ENCODE assay signal across 8 cellular contexts in genomic region chr15:101642361-101642760, GRCh38. TPM values are rescaled to one million over a fixed set of nuclear protein-coding genes. Genes with fewer than 3 reads are reported as not detected.
DNase-seq lines count a peak whose midpoint lies in the region; ATAC-seq, FAIRE-seq and TF ChIP-seq lines count a peak whose summit lies in the region.

No MANE protein-coding gene starts in this region.

- BruUV-seq in K562 (replicated peaks; lab: Mats Ljungman, UMichigan): no TSS peak

- peak in 1 of 2 experiments; percentile 16; a peak in 1 of 4 replicates for TF ChIP-seq RAD21 in K562 (CRISPR knock-in tag; conservative IDR thresholded peaks at IDR 0.05 in 1 of 2, IDR thresholded peaks at IDR 0.05 in 1 of 2)

- H3K9ac ChIP-seq in K562 (ENCODE audit: insufficient read depth in 1 of 2, low read depth in 2 of 2, low read length in 2 of 2): no peak overlapping the region; a peak in 1 of 4 replicates

- H3K9me3 Mint-ChIP-seq in stimulated activated naive CD8-positive, alpha-beta T cell treated with anti-CD3 and anti-CD28 coated beads, Interleukin-15, Interleukin-2, amounts not matched to agents 100 ng/mL and 50 ng/mL, for 24 hours: no peaks in the 10 kb centered on the region

- H3K4me3 ChIP-seq in K562: no peak overlapping the region

- no peak for TF ChIP-seq EP300 in K562 (IDR thresholded peaks at IDR 0.05; ENCODE audit: low read length)

- H3K4me3 Mint-ChIP-seq in stimulated activated naive CD8-positive, alpha-beta T cell treated with anti-CD3 and anti-CD28 coated beads, Interleukin-15, Interleukin-2, amounts not matched to agents 100 ng/mL and 50 ng/mL, for 24 hours: no peak overlapping the region

- H2AFZ ChIP-seq in K562 (ENCODE audit: low read depth, low read length): no peak overlapping the region

- TF ChIP-seq POLR2A in K562 (conservative IDR thresholded peaks at IDR 0.05): no peak

- FAIRE-seq in K562 (lab: Jason Lieb, UNC): no peak

- no peak for ATAC-seq in stimulated activated naive CD8-positive, alpha-beta T cell treated with anti-CD3 and anti-CD28 coated beads, Interleukin-15, Interleukin-2, amounts not matched to agents 100 U/mL and 50 U/mL, for 24 hours
- ATAC-seq in K562: peak; percentile 54; the same call in 2 of the 3 replicates

- in situ Hi-C loops in K562 (cut with MboI): no loop called here

- no peak overlapping the region for H3K4me2 ChIP-seq in K562 (ENCODE audit: insufficient read depth, low read length)

- H3K36me3 Mint-ChIP-seq in stimulated activated naive CD8-positive, alpha-beta T cell treated with anti-CD3 and anti-CD28 coated beads, Interleukin-15, Interleukin-2, amounts not matched to agents 100 ng/mL and 50 ng/mL, for 24 hours (ENCODE audit: low read depth): peaks cover 69% of the 10 kb centered on the region

- intact Hi-C loops in K562 (cut with micrococcal nuclease): loop anchor here (10.0 kb wide), 1 partner anchor 208 kb away; no protein-coding TSS in a partner anchor

- peaks cover 28% of the 10 kb centered on the region for H3K4me1 Mint-ChIP-seq in stimulated activated naive CD8-positive, alpha-beta T cell treated with anti-CD3 and anti-CD28 coated beads, Interleukin-15, Interleukin-2, amounts not matched to agents 100 ng/mL and 50 ng/mL, for 24 hours (ENCODE audit: low read depth)

- no peak for DNase-seq in stimulated activated naive CD8-positive, alpha-beta T cell treated with anti-CD3 and anti-CD28 coated beads, Interleukin-15, Interleukin-2, amounts not matched to agents 100 U/mL and 50 U/mL, for 24 hours
- DNase-seq in K562 (ENCODE audit: extremely low read depth in 1 of 4, low spot score in 3 of 4) (no peak), medulla oblongata (ENCODE audit: extremely low spot score) (peak; percentile 72), cortex of kidney (lab: John Stamatoyannopoulos, UW) (no peak), NCI-H2227 (lab: John Stamatoyannopoulos, UW; ENCODE audit: unreplicated experiment) (no peak), NCI-H345 treated with DMSO at 0.1 percent for 48 hours (lab: John Stamatoyannopoulos, UW; ENCODE audit: unreplicated experiment) (no peak), NCI-H345 (lab: John Stamatoyannopoulos, UW) (no peak)

- peaks cover 3% of the 10 kb centered on the region; the same call in 1 of the 3 replicates for H3K79me2 ChIP-seq in K562 (ENCODE audit: control insufficient read depth, insufficient read depth, low read length)

- CTCF ChIA-PET in K562 (lab: Yijun Ruan, JAX; ENCODE audit: low intra/inter-chr PET ratio): interaction anchor here (0.5 to 2.4 kb wide), 3 partner anchors 342 to 365 kb away, joined by 3 to 16 read pairs (median 4); partner anchors contain the start of gene SELENOS

- peak overlapping the region; percentile 53 for H3K27ac Mint-ChIP-seq in stimulated activated naive CD8-positive, alpha-beta T cell treated with anti-CD3 and anti-CD28 coated beads, Interleukin-15, Interleukin-2, amounts not matched to agents 100 ng/mL and 50 ng/mL, for 24 hours

- no peak for TF ChIP-seq CTCF in K562 (IDR thresholded peaks at IDR 0.05 in 2 of 3, conservative IDR thresholded peaks at IDR 0.05 in 1 of 3; ENCODE audit: insufficient read depth in 2 of 3, low read depth in 1 of 3, low read length in 3 of 3)

- POLR2A ChIA-PET in K562 (lab: Yijun Ruan, JAX): interaction anchor here (0.6 to 1.4 kb wide), 3 partner anchors 11 to 81 kb away, joined by 3 to 4 read pairs (median 3); no protein-coding TSS in a partner anchor

- no peaks in the 10 kb centered on the region for H3K27me3 Mint-ChIP-seq in stimulated activated naive CD8-positive, alpha-beta T cell treated with anti-CD3 and anti-CD28 coated beads, Interleukin-15, Interleukin-2, amounts not matched to agents 100 ng/mL and 50 ng/mL, for 24 hours

- H4K20me1 ChIP-seq in K562 (replicated peaks; ENCODE audit: control insufficient read depth, insufficient read depth, low read length): no peaks in the 10 kb centered on the region

- WGBS in K562 (ENCODE audit: insufficient coverage, low coverage, missing lambda C conversion rate): 73% methylated on average over 11 of the region's 11 CpGs

- peaks cover 74% of the 10 kb centered on the region for H3K36me3 ChIP-seq in K562 (ENCODE audit: control insufficient read depth, insufficient read depth, low read length)

- no peaks in the 10 kb centered on the region for H3K9me1 ChIP-seq in K562 (ENCODE audit: control insufficient read depth, insufficient read depth, low read length)

- no peaks in the 10 kb centered on the region for H3K9me3 ChIP-seq in K562 (replicated peaks; ENCODE audit: control insufficient read depth, insufficient read depth, low read depth, low read length)

- no peaks in the 10 kb centered on the region for H3K27me3 ChIP-seq in K562 (ENCODE audit: control insufficient read depth in 2 of 2, insufficient read depth in 2 of 2, low read length in 2 of 2)

- H3K4me1 ChIP-seq in K562 (replicated peaks in 1 of 2; ENCODE audit: control insufficient read depth in 2 of 2, insufficient read depth in 2 of 2, low read length in 2 of 2): no peaks in the 10 kb centered on the region

- H3K27ac ChIP-seq in K562 (ENCODE audit: extremely low read depth, low read depth, low read length): no peak overlapping the region

TF ChIP-seq in K562, 482 proteins besides CTCF, POLR2A, EP300 and RAD21:
- TF ChIP-seq TSHZ1 (CRISPR knock-in tag; IDR thresholded peaks at IDR 0.05): no peak
- TF ChIP-seq STAT5B (CRISPR knock-in tag; IDR thresholded peaks at IDR 0.05): no peak
- no peak for TF ChIP-seq RBBP5 (IDR thresholded peaks at IDR 0.05; ENCODE audit: borderline replicate concordance, insufficient read depth, low read length, poor library complexity, severe bottlenecking)
- no peak for TF ChIP-seq EP400 (IDR thresholded peaks at IDR 0.05)
- no peak for TF ChIP-seq TEAD1 (CRISPR knock-in tag; IDR thresholded peaks at IDR 0.05)

RNA-seq across cellular contexts. Expression of gene TM2D3, which starts 9.8 kb away (rescaled TPM):
- 75.4 and 111 TPM in 2 replicates for total RNA-seq in K562 (2011; cell fraction: chromatin; rRNA removed; ENCODE audit: low replicate concordance)
- total RNA-seq in K562 (2011; cell fraction: nucleolus; rRNA removed): 93.2 and 100 TPM in 2 replicates
- 121 and 152 TPM in 2 replicates for total RNA-seq in K562 (2011; cell fraction: nucleoplasm; rRNA removed)
- total RNA-seq in K562 (2014; rRNA removed): 16.5 and 23.5 TPM in 2 replicates
- total RNA-seq in K562 (2014; rRNA removed; fragmentation: Illumina TruSeq; extraction: Trizol): 31.3 and 32.4 TPM in 2 replicates
- 34.1 and 34.9 TPM in 2 replicates for total RNA-seq in K562 (2015; rRNA removed; fragmentation: Illumina TruSeq; extraction: Trizol)
- total RNA-seq in K562 (2021): 27.4 and 28.9 TPM in 2 replicates
- 59.5 and 61.0 TPM in 2 replicates for polyA plus RNA-seq in K562 (2011; rRNA removed)
- polyA plus RNA-seq in K562 (2011; cell fraction: cytosol; rRNA removed): 33.6 and 42.8 TPM in 2 replicates
- polyA plus RNA-seq in K562 (2011; cell fraction: nucleus; rRNA removed): 58.3 and 77.8 TPM in 2 replicates
- 22.2 and 31.4 TPM in 2 replicates for polyA plus RNA-seq in K562 (2012)
- 25.3 and 26.8 TPM in 2 replicates for polyA plus RNA-seq in K562 (2014; fragmentation: Illumina TruSeq; extraction: Trizol)
- 10 to 100 TPM; 59.2 to 67.9 TPM for polyA plus RNA-seq in K562 (2014; fragmentation: Nextera tagmentation; extraction: Ambion mirVana)
- 27.9 and 28.2 TPM in 2 replicates for polyA plus RNA-seq in K562 (2014; rRNA removed)
- polyA minus RNA-seq in K562 (2011; rRNA and poly(A)+ RNA removed): 50.4 and 52.1 TPM in 2 replicates
- 20.9 and 28.2 TPM in 2 replicates for polyA minus RNA-seq in K562 (2011; cell fraction: cytosol; rRNA and poly(A)+ RNA removed)
- polyA minus RNA-seq in K562 (2011; cell fraction: nucleus; rRNA and poly(A)+ RNA removed): 67.7 and 82.9 TPM in 2 replicates
